17 cellular contexts compared by ENCODE assay signal in the genomic region with DNA sequence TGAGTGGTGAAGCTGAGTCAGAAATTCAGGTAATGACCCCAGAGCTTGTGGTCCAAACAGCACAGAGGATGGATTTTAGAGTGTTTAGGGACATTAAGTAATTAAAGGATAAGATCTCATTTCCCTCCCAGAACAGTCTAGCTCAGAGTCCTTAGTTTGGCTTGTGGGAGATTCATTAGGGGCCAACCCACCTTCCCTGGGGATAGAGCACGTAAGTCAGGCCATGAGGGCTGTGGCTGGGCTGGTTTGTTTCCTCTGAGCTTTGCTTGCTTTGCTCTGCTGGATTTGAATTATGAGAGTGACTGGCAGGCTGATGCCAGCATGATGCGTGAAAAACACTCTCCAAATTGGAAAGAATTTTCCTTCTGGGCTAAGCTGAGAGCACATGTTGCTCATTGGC.
A peak's percentile ranks its signal among the peaks of the same experiment; 100 is the strongest.
DNase-seq lines count a peak whose midpoint lies in the region; TF ChIP-seq lines count a peak whose summit lies in the region.
"Had no signal": no experiment of that assay in that cellular context is flagged by ENCODE, and none has a peak within 500 bp of the region (broad histone marks: within the 10 kb centered on the region; RNA-seq: fewer than 3 reads in every experiment).

No MANE protein-coding gene starts in this region.

- no peaks in the 10 kb centered on the region for H3K4me1 ChIP-seq in neural progenitor cell
- H3K4me1 ChIP-seq: prostate gland, tibial artery had no signal

- no peak overlapping the region for H3K4me3 Mint-ChIP-seq in neural progenitor cell
- H3K4me3 Mint-ChIP-seq in activated T-helper 1 cell treated with anti-CD3 and anti-CD28 coated beads, Interleukin-12 subunit alpha, Interleukin-12 subunit beta, Interleukin-2, Interleukin-4 antibody, amounts not matched to agents 30 ng/mL and 10 ng/mL and 1 ng/mL, durations not matched to agents 14 hours and 24 hours and 36 hours: no peak overlapping the region
- H3K4me3 Mint-ChIP-seq: activated CD4-positive, alpha-beta T cell treated with anti-CD3 and anti-CD28 coated beads, Interleukin-2, amount 10 ng/mL, durations not matched to agents 24 days and 14 days; activated T-helper 17 cell treated with anti-CD3 and anti-CD28 coated beads, Interleukin-2, amount 50 U/mL, for 72 hours; stimulated activated naive B cell treated with anti-CD40 and anti-IgM and Interleukin-4, amounts not matched to agents 10 μg/mL and 1 μg/mL and 100 μg/mL, for 72 hours had no signal

- H3K4me1 Mint-ChIP-seq in neural progenitor cell: no peaks in the 10 kb centered on the region
- H3K4me1 Mint-ChIP-seq in activated T-helper 1 cell treated with anti-CD3 and anti-CD28 coated beads, Interleukin-12 subunit alpha, Interleukin-12 subunit beta, Interleukin-2, Interleukin-4 antibody, amounts not matched to agents 30 ng/mL and 10 ng/mL and 1 ng/mL, durations not matched to agents 14 hours and 24 hours and 36 hours (ENCODE audit: low read depth): no peaks in the 10 kb centered on the region
- H3K4me1 Mint-ChIP-seq: activated CD4-positive, alpha-beta T cell treated with anti-CD3 and anti-CD28 coated beads, Interleukin-2, amount 10 ng/mL, durations not matched to agents 24 days and 14 days; activated T-helper 17 cell treated with anti-CD3 and anti-CD28 coated beads, Interleukin-2, amount 50 U/mL, for 72 hours; stimulated activated naive B cell treated with anti-CD40 and anti-IgM and Interleukin-4, amounts not matched to agents 10 μg/mL and 1 μg/mL and 100 μg/mL, for 72 hours had no signal

- H3K4me2 ChIP-seq in neural progenitor cell: no peak overlapping the region

- no peaks in the 10 kb centered on the region for H3K9me3 Mint-ChIP-seq in neural progenitor cell
- no peaks in the 10 kb centered on the region for H3K9me3 Mint-ChIP-seq in activated T-helper 1 cell treated with anti-CD3 and anti-CD28 coated beads, Interleukin-12 subunit alpha, Interleukin-12 subunit beta, Interleukin-2, Interleukin-4 antibody, amounts not matched to agents 30 ng/mL and 10 ng/mL and 1 ng/mL, durations not matched to agents 14 hours and 24 hours and 36 hours
- H3K9me3 Mint-ChIP-seq: activated CD4-positive, alpha-beta T cell treated with anti-CD3 and anti-CD28 coated beads, Interleukin-2, amount 10 ng/mL, durations not matched to agents 24 days and 14 days; activated T-helper 17 cell treated with anti-CD3 and anti-CD28 coated beads, Interleukin-2, amount 50 U/mL, for 72 hours; stimulated activated naive B cell treated with anti-CD40 and anti-IgM and Interleukin-4, amounts not matched to agents 10 μg/mL and 1 μg/mL and 100 μg/mL, for 72 hours had no signal

- H3K79me2 ChIP-seq in neural progenitor cell (ENCODE audit: low read depth): no peaks in the 10 kb centered on the region

- no peak for TF ChIP-seq CTCF in neural progenitor cell (IDR thresholded peaks at IDR 0.05)

- no peaks in the 10 kb centered on the region for H3K9me3 ChIP-seq in neural progenitor cell (ENCODE audit: low read depth)
- H3K9me3 ChIP-seq: prostate gland, tibial artery had no signal

- H3K27me3 ChIP-seq in neural progenitor cell: no peaks in the 10 kb centered on the region
- H3K27me3 ChIP-seq: brain microvascular endothelial cell, tibial artery had no signal

- H3K27ac Mint-ChIP-seq in neural progenitor cell: no peak overlapping the region
- H3K27ac Mint-ChIP-seq in activated T-helper 1 cell treated with anti-CD3 and anti-CD28 coated beads, Interleukin-12 subunit alpha, Interleukin-12 subunit beta, Interleukin-2, Interleukin-4 antibody, amounts not matched to agents 30 ng/mL and 10 ng/mL and 1 ng/mL, durations not matched to agents 14 hours and 24 hours and 36 hours: no peak overlapping the region
- H3K27ac Mint-ChIP-seq: activated CD4-positive, alpha-beta T cell treated with anti-CD3 and anti-CD28 coated beads, Interleukin-2, amount 10 ng/mL, durations not matched to agents 24 days and 14 days; activated T-helper 17 cell treated with anti-CD3 and anti-CD28 coated beads, Interleukin-2, amount 50 U/mL, for 72 hours; stimulated activated naive B cell treated with anti-CD40 and anti-IgM and Interleukin-4, amounts not matched to agents 10 μg/mL and 1 μg/mL and 100 μg/mL, for 72 hours had no signal

- peak overlapping the region; percentile 85 for H2AFZ ChIP-seq in neural progenitor cell (replicated peaks)

- intact Hi-C loops in activated T-helper 1 cell treated with anti-CD3 and anti-CD28 coated beads, Interleukin-12 subunit alpha, Interleukin-12 subunit beta, Interleukin-2, Interleukin-4 antibody, amounts not matched to agents 30 ng/mL and 10 ng/mL and 1 ng/mL, durations not matched to agents 14 hours and 24 hours and 36 hours (cut with micrococcal nuclease): no loop called here

- peaks cover 2% of the 10 kb centered on the region for H3K27me3 Mint-ChIP-seq in neural progenitor cell (ENCODE audit: insufficient read depth, low read depth)
- peaks cover 2% of the 10 kb centered on the region for H3K27me3 Mint-ChIP-seq in activated T-helper 1 cell treated with anti-CD3 and anti-CD28 coated beads, Interleukin-12 subunit alpha, Interleukin-12 subunit beta, Interleukin-2, Interleukin-4 antibody, amounts not matched to agents 30 ng/mL and 10 ng/mL and 1 ng/mL, durations not matched to agents 14 hours and 24 hours and 36 hours (ENCODE audit: insufficient read depth)

- no peak overlapping the region for H3K4me3 ChIP-seq in neural progenitor cell
- H3K4me3 ChIP-seq: prostate gland, tibial artery had no signal

- no peaks in the 10 kb centered on the region for H3F3A ChIP-seq in neural progenitor cell (ENCODE audit: low read depth)

- H3K36me3 ChIP-seq in neural progenitor cell: no peaks in the 10 kb centered on the region
- H3K36me3 ChIP-seq: brain microvascular endothelial cell, prostate gland, tibial artery had no signal

- H3K9ac ChIP-seq in neural progenitor cell: no peak overlapping the region

- DNase-seq in DMS79 treated with DMSO at 0.1 percent for 48 hours (lab: John Stamatoyannopoulos, UW) (peak; percentile 49), NCI-H146 treated with DMSO at 0.1 percent for 48 hours (lab: John Stamatoyannopoulos, UW; ENCODE audit: unreplicated experiment) (peak; percentile 52), SK-N-DZ (ENCODE audit: low spot score) (peak; percentile 81), neural progenitor cell (ENCODE audit: low spot score) (no peak)
- no peak for DNase-seq in activated naive CD4-positive, alpha-beta T cell (lab: John Stamatoyannopoulos, UW)
- no peak for DNase-seq in activated T-helper 1 cell treated with anti-CD3 and anti-CD28 coated beads, Interleukin-12 subunit alpha, Interleukin-12 subunit beta, Interleukin-2, Interleukin-4 antibody, amounts not matched to agents 30 ng/mL and 10 ng/mL and 1 ng/mL, durations not matched to agents 14 hours and 24 hours and 36 hours (ENCODE audit: low spot score)
- no peak for DNase-seq in activated CD4-positive, CD25-positive, alpha-beta regulatory T cell treated with anti-CD3 and anti-CD28 coated beads, Interleukin-2, amount 50 U/mL, for 72 hours
- DNase-seq: activated CD4-positive, alpha-beta T cell treated with anti-CD3 and anti-CD28 coated beads, Interleukin-2, amount 10 ng/mL, durations not matched to agents 24 days and 14 days; brain microvascular endothelial cell; cortex of kidney; Kasumi-1; NCI-H524; stimulated activated CD4-positive, alpha-beta T cell treated with anti-CD3 and anti-CD28 coated beads, Interleukin-1b, Interleukin-23, amount 100 ng/mL, for 48 hours; stimulated activated naive B cell treated with anti-CD40 and anti-IgM and Interleukin-4, amounts not matched to agents 10 μg/mL and 1 μg/mL and 100 μg/mL, for 72 hours; tibial artery had no signal

- no peak overlapping the region for H3K27ac ChIP-seq in neural progenitor cell
- H3K27ac ChIP-seq: brain microvascular endothelial cell, prostate gland, tibial artery had no signal

- no peaks in the 10 kb centered on the region for H4K20me1 ChIP-seq in neural progenitor cell (ENCODE audit: low read depth)

- H3K36me3 Mint-ChIP-seq in neural progenitor cell: no peaks in the 10 kb centered on the region
- no peaks in the 10 kb centered on the region for H3K36me3 Mint-ChIP-seq in activated T-helper 1 cell treated with anti-CD3 and anti-CD28 coated beads, Interleukin-12 subunit alpha, Interleukin-12 subunit beta, Interleukin-2, Interleukin-4 antibody, amounts not matched to agents 30 ng/mL and 10 ng/mL and 1 ng/mL, durations not matched to agents 14 hours and 24 hours and 36 hours (ENCODE audit: low read depth)
- H3K36me3 Mint-ChIP-seq: stimulated activated naive B cell treated with anti-CD40 and anti-IgM and Interleukin-4, amounts not matched to agents 10 μg/mL and 1 μg/mL and 100 μg/mL, for 72 hours had no signal

Comparison
In these comparisons a context has a peak if more than half of its experiments do, and no peak if none do; other contexts are left out.
1. DNase-seq: peak in DMS79 treated with DMSO at 0.1 percent for 48 hours (single experiment), NCI-H146 treated with DMSO at 0.1 percent for 48 hours (single experiment) and SK-N-DZ (single experiment); none in neural progenitor cell (single experiment), activated naive CD4-positive, alpha-beta T cell (0 of 4), activated T-helper 1 cell treated with anti-CD3 and anti-CD28 coated beads, Interleukin-12 subunit alpha, Interleukin-12 subunit beta, Interleukin-2, Interleukin-4 antibody, amounts not matched to agents 30 ng/mL and 10 ng/mL and 1 ng/mL, durations not matched to agents 14 hours and 24 hours and 36 hours (single experiment) and activated CD4-positive, CD25-positive, alpha-beta regulatory T cell treated with anti-CD3 and anti-CD28 coated beads, Interleukin-2, amount 50 U/mL, for 72 hours (single experiment).